In the genomic region with DNA sequence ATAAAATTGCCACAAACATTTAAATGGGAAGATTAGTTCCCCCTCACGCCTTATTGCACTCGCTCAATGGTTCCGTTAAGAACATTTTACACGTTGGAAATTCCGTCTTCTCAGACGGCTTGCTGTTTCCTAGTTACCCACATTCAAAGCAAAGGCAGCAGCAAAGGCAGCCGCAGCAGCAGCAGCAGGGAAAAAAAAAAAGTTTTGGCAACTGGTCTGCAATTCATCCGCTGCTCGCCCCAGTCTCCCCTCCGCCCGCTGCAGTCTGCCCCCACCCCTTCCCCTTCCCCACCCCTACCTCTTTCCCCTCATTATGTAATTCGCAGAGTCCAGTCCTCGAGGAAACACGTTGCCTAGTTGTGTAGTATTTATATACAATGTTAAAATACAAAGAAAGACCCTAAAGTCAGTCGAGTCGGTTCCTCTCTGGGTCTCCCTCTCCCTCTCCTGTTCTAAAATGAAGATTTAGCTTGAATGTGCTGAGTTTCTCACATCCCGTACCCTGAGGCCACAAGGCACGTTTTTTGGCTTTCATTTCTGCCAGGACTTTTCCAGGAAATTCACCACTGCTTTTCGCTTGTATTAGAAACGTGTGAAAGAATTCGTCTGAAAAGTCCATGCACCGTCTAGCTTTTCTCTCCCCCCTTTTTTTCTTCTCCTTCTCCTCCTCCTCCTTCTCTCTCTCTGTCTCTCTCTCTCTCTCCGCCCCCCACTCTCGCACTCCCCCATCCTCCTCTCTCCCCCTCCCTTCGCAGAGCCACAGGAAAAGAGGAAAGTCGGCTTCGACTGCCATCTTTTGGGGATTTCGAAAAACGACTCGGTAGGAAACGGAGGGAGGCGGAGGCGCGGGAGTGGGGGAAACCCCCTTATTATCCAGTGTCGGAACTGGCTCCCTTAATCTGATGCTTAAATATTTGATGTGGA, we compare ENCODE assay signal across 8 cellular contexts.
DNase-seq lines count a peak whose midpoint lies in the region; ATAC-seq, FAIRE-seq and TF ChIP-seq lines count a peak whose summit lies in the region.

No MANE protein-coding gene starts in this region.

- ATAC-seq in GM21737 (IDR thresholded peaks at IDR 0.05; ENCODE audit: unreplicated experiment) (no peak), GM18517 (IDR thresholded peaks at IDR 0.05; ENCODE audit: unreplicated experiment) (no peak)

- H3K36me3 ChIP-seq in kidney (ENCODE audit: control insufficient read depth in 1 of 2, insufficient read depth in 2 of 2, low read length in 2 of 2), result no peaks in the 10 kb centered on the region

- H3K9ac ChIP-seq in kidney (ENCODE audit: low read length in 2 of 2), result no peak overlapping the region

- H3K27ac ChIP-seq in kidney (ENCODE audit: low read depth in 2 of 2, low read length in 2 of 2), result peak overlapping the region; percentile 28 to 29
- peak overlapping the region in 12 of 21 experiments; percentile 14 to 77 (median 56) for H3K27ac ChIP-seq in skin epidermis

- intact Hi-C loops in kidney (cut with DNase I), result no loop called here

- DNase-seq in AG09319 (ENCODE audit: extremely low read depth, low read depth), result peak; percentile 44
- DNase-seq in HPDE6-E6E7 (ENCODE audit: extremely low spot score), result peak; percentile 65
- peak; percentile 76 for DNase-seq in NCI-H82 treated with DMSO at 0.1 percent for 48 hours (lab: John Stamatoyannopoulos, UW; ENCODE audit: unreplicated experiment)
- DNase-seq in cerebellum (ENCODE audit: low spot score), result peak; percentile 87
- peak; percentile 89 for DNase-seq in kidney

- H3K4me3 ChIP-seq in kidney (ENCODE audit: low read length in 2 of 2) (peak overlapping the region; percentile 64 to 70), skin epidermis (peak overlapping the region; percentile 28 to 51 (median 44))

- FAIRE-seq in kidney (lab: Jason Lieb, UNC), result no peak

- no peaks in the 10 kb centered on the region for H3K9me3 ChIP-seq in kidney (ENCODE audit: control insufficient read depth in 1 of 2, low read length in 2 of 2)

- peaks cover 0 to 4% of the 10 kb centered on the region in 2 donors for H3K4me1 ChIP-seq in kidney (ENCODE audit: control insufficient read depth in 1 of 2, insufficient read depth in 1 of 2, low read depth in 1 of 2, low read length in 2 of 2)

- TF ChIP-seq CTCF in AG09319 (IDR thresholded peaks at IDR 0.05; ENCODE audit: low read depth, low read length), result peak; percentile 58
- peak; percentile 51 for TF ChIP-seq CTCF in kidney (IDR thresholded peaks at IDR 0.05; ENCODE audit: borderline replicate concordance, extremely low read depth, insufficient read depth)
